ENCODE assay signal across 1 cellular context in the genomic region with DNA sequence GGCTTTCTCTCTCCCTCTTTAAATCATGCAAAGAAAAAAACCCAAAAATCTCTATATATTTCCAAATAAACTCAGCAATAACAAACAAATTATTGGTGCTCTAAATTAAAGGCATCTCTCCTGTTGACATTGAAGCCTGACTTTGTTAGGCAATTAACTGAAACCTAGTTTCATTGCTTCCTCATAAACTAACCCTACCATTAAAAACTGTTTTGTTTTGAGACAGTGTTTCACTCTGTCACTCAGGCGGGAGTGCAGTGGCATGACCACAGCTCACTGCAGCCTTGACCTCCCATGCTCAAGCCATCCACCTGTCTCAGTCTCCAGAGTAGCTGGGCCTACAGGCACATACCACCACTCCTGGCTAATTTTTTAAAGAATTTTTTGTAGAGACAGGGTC.
TF ChIP-seq lines count a peak whose summit lies in the region.

No MANE protein-coding gene starts in this region.

TF ChIP-seq in HepG2, 621 proteins besides CTCF, POLR2A, EP300 and RAD21:
- TF ChIP-seq, protein P1, sequence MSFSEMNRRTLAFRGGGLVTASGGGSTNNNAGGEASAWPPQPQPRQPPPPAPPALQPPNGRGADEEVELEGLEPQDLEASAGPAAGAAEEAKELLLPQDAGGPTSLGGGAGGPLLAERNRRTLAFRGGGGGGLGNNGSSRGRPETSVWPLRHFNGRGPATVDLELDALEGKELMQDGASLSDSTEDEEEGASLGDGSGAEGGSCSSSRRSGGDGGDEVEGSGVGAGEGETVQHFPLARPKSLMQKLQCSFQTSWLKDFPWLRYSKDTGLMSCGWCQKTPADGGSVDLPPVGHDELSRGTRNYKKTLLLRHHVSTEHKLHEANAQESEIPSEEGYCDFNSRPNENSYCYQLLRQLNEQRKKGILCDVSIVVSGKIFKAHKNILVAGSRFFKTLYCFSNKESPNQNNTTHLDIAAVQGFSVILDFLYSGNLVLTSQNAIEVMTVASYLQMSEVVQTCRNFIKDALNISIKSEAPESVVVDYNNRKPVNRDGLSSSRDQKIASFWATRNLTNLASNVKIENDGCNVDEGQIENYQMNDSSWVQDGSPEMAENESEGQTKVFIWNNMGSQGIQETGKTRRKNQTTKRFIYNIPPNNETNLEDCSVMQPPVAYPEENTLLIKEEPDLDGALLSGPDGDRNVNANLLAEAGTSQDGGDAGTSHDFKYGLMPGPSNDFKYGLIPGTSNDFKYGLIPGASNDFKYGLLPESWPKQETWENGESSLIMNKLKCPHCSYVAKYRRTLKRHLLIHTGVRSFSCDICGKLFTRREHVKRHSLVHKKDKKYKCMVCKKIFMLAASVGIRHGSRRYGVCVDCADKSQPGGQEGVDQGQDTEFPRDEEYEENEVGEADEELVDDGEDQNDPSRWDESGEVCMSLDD (CRISPR knock-in tag; IDR thresholded peaks at IDR 0.05; ENCODE audit: borderline replicate concordance) = no peak
- TF ChIP-seq RXRB (CRISPR knock-in tag; IDR thresholded peaks at IDR 0.05; ENCODE audit: borderline replicate concordance) = no peak
- no peak for TF ChIP-seq CCAR2 (optimal IDR thresholded peaks at IDR 0.05; ENCODE audit: low read depth, low read length)
- TF ChIP-seq HIVEP1 (CRISPR knock-in tag; IDR thresholded peaks at IDR 0.05) = no peak
- no peak for TF ChIP-seq NR2F6 (IDR thresholded peaks at IDR 0.05)
- TF ChIP-seq NR2F6 (CRISPR knock-in tag; IDR thresholded peaks at IDR 0.05) = peak; percentile 41; the same call in 1 of the 2 replicates
- no peak for TF ChIP-seq PRPF4 (IDR thresholded peaks at IDR 0.05; ENCODE audit: low read depth, low read length, poor library complexity, severe bottlenecking)
- no peak for TF ChIP-seq RBFOX2 (IDR thresholded peaks at IDR 0.05; ENCODE audit: low read depth, low read length)
- TF ChIP-seq MLX (CRISPR knock-in tag; IDR thresholded peaks at IDR 0.05) = no peak
- peak; percentile 26; the same call in 1 of the 2 replicates for TF ChIP-seq RARA (CRISPR knock-in tag; IDR thresholded peaks at IDR 0.05)
- no peak for TF ChIP-seq HHEX (CRISPR knock-in tag; IDR thresholded peaks at IDR 0.05)
TF ChIP-seq in HepG2: peak in this region for 2.
